ENCODE assay signal across 8 cellular contexts in genomic region chr5:137498736-137499505, GRCh38. TPM values are rescaled to one million over a fixed set of nuclear protein-coding genes. Genes with fewer than 3 reads are reported as not detected.
DNase-seq lines count a peak whose midpoint lies in the region; ATAC-seq and TF ChIP-seq lines count a peak whose summit lies in the region.

TSS of gene SPOCK1 (minus strand) at chr5:137499326.

- TF ChIP-seq POLR2A in prostate gland (IDR thresholded peaks at IDR 0.05) (no peak), uterus (IDR thresholded peaks at IDR 0.05) (peak in 1 of 2 donors; percentile 27)

- H3K4me1 ChIP-seq in left ventricle myocardium inferior (peaks cover 12% of the 10 kb centered on the region), prostate gland (replicated peaks) (no peaks in the 10 kb centered on the region), uterus (no peaks in the 10 kb centered on the region)

- DNase-seq in EL, result peak; percentile 84
- peak; percentile 3 for DNase-seq in KG1 (lab: John Stamatoyannopoulos, UW)
- peak; percentile 70 for DNase-seq in amniotic stem cell (lab: John Stamatoyannopoulos, UW)
- peak; percentile 72 for DNase-seq in left ventricle myocardium inferior
- DNase-seq in prostate gland (ENCODE audit: low spot score), result peak; percentile 68
- DNase-seq in uterus, result peak; percentile 39 to 69

- under 1% methylated on average over 51 of the region's 78 CpGs for WGBS in prostate gland

- H3K36me3 ChIP-seq in left ventricle myocardium inferior (no peaks in the 10 kb centered on the region), prostate gland (no peaks in the 10 kb centered on the region), uterus (no peaks in the 10 kb centered on the region)

- intact Hi-C loops in left ventricle myocardium inferior (cut with micrococcal nuclease) (loop anchor here (5.0 to 10.0 kb wide), 2 partner anchors 177 to 694 kb away; no protein-coding TSS in a partner anchor), prostate gland (cut with DNase I) (loop anchor here (1.0 kb wide), 1 partner anchor 179 kb away; no protein-coding TSS in a partner anchor), uterus (cut with DNase I; ENCODE audit: low total_unique reads) (no loop called here)

- H3K4me3 ChIP-seq in left ventricle myocardium inferior, result peak within 1 kb of the TSS; percentile 68
- peak within 1 kb of the TSS; percentile 42 to 63 for H3K4me3 ChIP-seq in prostate gland
- peak within 1 kb of the TSS; percentile 36 to 56 for H3K4me3 ChIP-seq in uterus

- peaks cover 76% of the 10 kb centered on the region for H3K27me3 ChIP-seq in left ventricle myocardium inferior (ENCODE audit: low read depth)
- no peaks in the 10 kb centered on the region for H3K27me3 ChIP-seq in prostate gland (replicated peaks; ENCODE audit: insufficient read depth)
- H3K27me3 ChIP-seq in uterus, result no peaks in the 10 kb centered on the region

- TF ChIP-seq CTCF in left ventricle myocardium inferior (IDR thresholded peaks at IDR 0.05; ENCODE audit: borderline replicate concordance), result peak; percentile 78
- TF ChIP-seq CTCF in prostate gland (IDR thresholded peaks at IDR 0.05), result peak; percentile 81 to 92 (median 84)
- TF ChIP-seq CTCF in uterus (IDR thresholded peaks at IDR 0.05), result peak; percentile 51 to 87 (median 83)

- no peaks in the 10 kb centered on the region for H3K9me3 ChIP-seq in left ventricle myocardium inferior (replicated peaks)
- H3K9me3 ChIP-seq in prostate gland, result no peaks in the 10 kb centered on the region
- H3K9me3 ChIP-seq in uterus, result no peaks in the 10 kb centered on the region

- no peak within 1 kb of the TSS for H3K27ac ChIP-seq in left ventricle myocardium inferior (replicated peaks)
- peak within 1 kb of the TSS; percentile 21 to 65 for H3K27ac ChIP-seq in prostate gland
- peak within 1 kb of the TSS in 1 of 2 donors; percentile 68 for H3K27ac ChIP-seq in uterus

- ATAC-seq in GM21717 (IDR thresholded peaks at IDR 0.05; ENCODE audit: unreplicated experiment) (peak; percentile 87), SK-N-SH treated with all-trans-retinoic acid at 6 μM for 48 hours (peak; percentile 98)

TF ChIP-seq in SK-N-SH treated with all-trans-retinoic acid at 6 μM for 48 hours, 23 proteins besides CTCF, POLR2A, EP300 and RAD21:
- TF ChIP-seq ZNF8 (CRISPR knock-in tag; IDR thresholded peaks at IDR 0.05), result no peak
- TF ChIP-seq SNAI2 (CRISPR knock-in tag; IDR thresholded peaks at IDR 0.05), result no peak
- no peak for TF ChIP-seq PATZ1 (CRISPR knock-in tag; IDR thresholded peaks at IDR 0.05; ENCODE audit: borderline replicate concordance)
- TF ChIP-seq ZNF565 (CRISPR knock-in tag; conservative IDR thresholded peaks at IDR 0.05; ENCODE audit: low read depth), result no peak
- TF ChIP-seq CSDC2 (CRISPR knock-in tag; IDR thresholded peaks at IDR 0.05), result no peak
- TF ChIP-seq POU6F1 (CRISPR knock-in tag; IDR thresholded peaks at IDR 0.05; ENCODE audit: borderline replicate concordance, low read depth), result no peak
- no peak for TF ChIP-seq ZFP3 (CRISPR knock-in tag; IDR thresholded peaks at IDR 0.05)
- TF ChIP-seq TOX (CRISPR knock-in tag; IDR thresholded peaks at IDR 0.05; ENCODE audit: borderline replicate concordance), result no peak
- TF ChIP-seq ZC3H10 (CRISPR knock-in tag; IDR thresholded peaks at IDR 0.05), result no peak
- TF ChIP-seq PPARA (CRISPR knock-in tag; IDR thresholded peaks at IDR 0.05; ENCODE audit: borderline replicate concordance), result no peak
- no peak for TF ChIP-seq BACH2 (CRISPR knock-in tag; IDR thresholded peaks at IDR 0.05; ENCODE audit: borderline replicate concordance)
- no peak for TF ChIP-seq ZFP30 (CRISPR knock-in tag; IDR thresholded peaks at IDR 0.05)
- no peak for TF ChIP-seq GLIS3 (CRISPR knock-in tag; IDR thresholded peaks at IDR 0.05)
- no peak for TF ChIP-seq ISL1 (CRISPR knock-in tag; IDR thresholded peaks at IDR 0.05)
- no peak for TF ChIP-seq ZNF70 (CRISPR knock-in tag; IDR thresholded peaks at IDR 0.05)
- no peak for TF ChIP-seq TCF4 (CRISPR knock-in tag; IDR thresholded peaks at IDR 0.05; ENCODE audit: borderline replicate concordance)
- TF ChIP-seq TSHZ2 (CRISPR knock-in tag; IDR thresholded peaks at IDR 0.05), result no peak
- no peak for TF ChIP-seq ARNTL (CRISPR knock-in tag; IDR thresholded peaks at IDR 0.05; ENCODE audit: borderline replicate concordance, low read depth)
- TF ChIP-seq OSR1 (CRISPR knock-in tag; IDR thresholded peaks at IDR 0.05), result no peak
- no peak for TF ChIP-seq RARB (CRISPR knock-in tag; IDR thresholded peaks at IDR 0.05)
TF ChIP-seq in SK-N-SH treated with all-trans-retinoic acid at 6 μM for 48 hours: peak in this region for 0.

RNA-seq across cellular contexts. Expression of gene SPOCK1, which starts in this region (rescaled TPM):
- 28.6 TPM for total RNA-seq in left ventricle myocardium inferior
- 10 to 100 TPM; 89.4 to 92.9 TPM for total RNA-seq in prostate gland
- 100 to 1,000 TPM in 1 of 4 donors, 10 to 100 TPM in 3; 31.8 to 131 (median 45.1) TPM for total RNA-seq in uterus

Comparison
In these comparisons a context has a peak if more than half of its experiments do, and no peak if none do; other contexts are left out.
1. DNase-seq: peak in every context shown above with its lines; median percentile 84 in EL; 72 in left ventricle myocardium inferior; 70 in amniotic stem cell; 68 in prostate gland; 54 in uterus; 3 in KG1.